Comparison of ENCODE assay signal across 14 cellular contexts in the genomic region with DNA sequence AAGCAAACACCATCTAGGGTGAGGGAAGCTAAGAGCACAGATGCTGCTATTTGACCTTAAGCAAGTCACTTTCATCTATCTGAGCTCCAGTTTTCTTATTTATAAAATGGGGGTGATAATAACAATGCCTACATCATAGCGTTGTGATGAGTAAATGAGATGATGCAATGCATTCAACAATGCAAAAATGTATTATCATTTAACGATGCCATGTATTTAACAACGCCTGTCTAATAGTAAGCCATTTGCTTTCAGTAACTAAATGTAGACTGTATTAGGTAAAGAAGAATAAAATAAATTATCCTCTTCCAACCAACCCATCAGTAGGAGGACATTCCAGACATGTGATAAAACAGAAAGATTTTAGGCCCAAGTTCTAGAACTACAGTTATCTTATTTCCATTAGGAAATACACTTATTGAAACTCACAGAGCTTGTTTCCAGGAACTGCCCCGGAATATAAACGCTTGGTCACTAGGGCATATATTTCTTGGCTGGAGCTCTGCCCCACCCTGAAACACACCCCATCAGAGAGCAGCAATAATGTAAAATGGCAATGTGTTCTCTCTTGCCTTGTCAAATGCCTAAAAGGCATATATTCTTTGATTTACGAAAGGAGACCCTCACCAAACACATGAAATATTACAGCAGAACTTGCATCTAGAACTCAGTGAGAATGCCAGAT.
"Had no signal": no experiment of that assay in that cellular context is flagged by ENCODE, and none has a peak within 500 bp of the region (broad histone marks: within the 10 kb centered on the region; RNA-seq: fewer than 3 reads in every experiment).

No MANE protein-coding gene starts in this region.

- ATAC-seq: activated CD8-positive, alpha-beta T cell treated with anti-CD3 and anti-CD28 coated beads, Interleukin-2, amount 10 ng/mL, durations not matched to agents 7 days and 5 days; activated T-cell treated with anti-CD3 and anti-CD28 coated beads, Interleukin-2, amount 50 U/mL, for 4 hours; esophagus mucosa; natural killer cell treated with Interleukin-12 subunit alpha and Interleukin-12 subunit beta and Interleukin-15 and Interleukin-18, amount 100 ng/mL, for 72 hours; stimulated activated naive CD8-positive, alpha-beta T cell treated with anti-CD3 and anti-CD28 coated beads, Interleukin-15, Interleukin-2, amounts not matched to agents 100 U/mL and 50 U/mL, for 24 hours had no signal

- H3K9me3 ChIP-seq: ascending aorta, tibial artery, vagina had no signal

- H3K4me3 Mint-ChIP-seq: activated CD4-positive, alpha-beta T cell treated with anti-CD3 and anti-CD28 coated beads, Interleukin-2, amount 10 ng/mL, durations not matched to agents 24 days and 14 days; activated CD8-positive, alpha-beta T cell treated with anti-CD3 and anti-CD28 coated beads, Interleukin-2, amount 10 ng/mL, durations not matched to agents 7 days and 5 days; activated T-cell treated with anti-CD3 and anti-CD28 coated beads, Interleukin-2, amount 50 U/mL, for 4 hours; natural killer cell treated with Interleukin-12 subunit alpha and Interleukin-12 subunit beta and Interleukin-15 and Interleukin-18, amount 100 ng/mL, for 72 hours had no signal

- H3K27ac Mint-ChIP-seq: activated CD4-positive, alpha-beta T cell treated with anti-CD3 and anti-CD28 coated beads, Interleukin-2, amount 10 ng/mL, durations not matched to agents 24 days and 14 days; activated CD8-positive, alpha-beta T cell treated with anti-CD3 and anti-CD28 coated beads, Interleukin-2, amount 10 ng/mL, durations not matched to agents 7 days and 5 days; natural killer cell treated with Interleukin-12 subunit alpha and Interleukin-12 subunit beta and Interleukin-15 and Interleukin-18, amount 100 ng/mL, for 72 hours had no signal

- H3K9me3 Mint-ChIP-seq: activated T-cell treated with anti-CD3 and anti-CD28 coated beads, Interleukin-2, amount 50 U/mL, for 4 hours; natural killer cell treated with Interleukin-12 subunit alpha and Interleukin-12 subunit beta and Interleukin-15 and Interleukin-18, amount 100 ng/mL, for 72 hours had no signal

- H3K4me1 ChIP-seq: ascending aorta, tibial artery, vagina had no signal

- DNase-seq: activated CD4-positive, alpha-beta T cell treated with anti-CD3 and anti-CD28 coated beads, Interleukin-2, amount 10 ng/mL, durations not matched to agents 24 days and 14 days; activated CD8-positive, alpha-beta T cell treated with anti-CD3 and anti-CD28 coated beads, Interleukin-2, amount 10 ng/mL, durations not matched to agents 7 days and 5 days; activated effector memory CD4-positive, alpha-beta T cell treated with Interleukin-2 at 50 U/mL for 16 hours; activated naive CD4-positive, alpha-beta T cell treated with anti-CD3 and anti-CD28 coated beads, Interleukin-2, amount 50 U/mL, for 16 hours; activated T-cell treated with anti-CD3 and anti-CD28 coated beads, Interleukin-2, amount 50 U/mL, for 4 hours; effector CD4-positive, alpha-beta T cell; stimulated activated naive CD8-positive, alpha-beta T cell treated with anti-CD3 and anti-CD28 coated beads, Interleukin-15, Interleukin-2, amounts not matched to agents 100 U/mL and 50 U/mL, for 24 hours; substantia nigra; tibial artery had no signal

- H3K4me3 ChIP-seq: ascending aorta, hepatocyte, tibial artery, vagina had no signal

- H3K36me3 ChIP-seq: ascending aorta, tibial artery, vagina had no signal

- H3K36me3 Mint-ChIP-seq: natural killer cell treated with Interleukin-12 subunit alpha and Interleukin-12 subunit beta and Interleukin-15 and Interleukin-18, amount 100 ng/mL, for 72 hours had no signal
